20 cellular contexts compared by ENCODE assay signal in genomic region chr3:139518926-139519842, GRCh38. TPM values are rescaled to one million over a fixed set of nuclear protein-coding genes. Genes with fewer than 3 reads are reported as not detected.
DNase-seq lines count a peak whose midpoint lies in the region; ATAC-seq, FAIRE-seq and TF ChIP-seq lines count a peak whose summit lies in the region.
"Had no signal": no experiment of that assay in that cellular context is flagged by ENCODE, and none has a peak within 500 bp of the region (broad histone marks: within the 10 kb centered on the region; RNA-seq: fewer than 3 reads in every experiment).

No MANE protein-coding gene starts in this region.

- H3K36me3 Mint-ChIP-seq in MCF 10A (ENCODE audit: insufficient read depth, unreplicated experiment) (no peaks in the 10 kb centered on the region), mesothelial cell of epicardium (peaks cover 56% of the 10 kb centered on the region), type B pancreatic cell (peaks cover 38% of the 10 kb centered on the region)

- H3K9me3 ChIP-seq in mammary epithelial cell (replicated peaks; ENCODE audit: insufficient read depth, low read length) (no peaks in the 10 kb centered on the region), HAP-1 (no peaks in the 10 kb centered on the region)
- H3K9me3 ChIP-seq: SJSA1 had no signal

- peak overlapping the region; percentile 5 for H2AFZ ChIP-seq in mammary epithelial cell (ENCODE audit: low read depth, low read length)

- H3K4me1 ChIP-seq in mammary epithelial cell (ENCODE audit: insufficient read depth, low read length) (no peaks in the 10 kb centered on the region), HAP-1 (no peaks in the 10 kb centered on the region)

- FAIRE-seq in bronchial epithelial cell (lab: Jason Lieb, UNC), result peak; percentile 28
- FAIRE-seq: GM19239, HTR-8/SVneo, RCC 7860 had no signal

- no peaks in the 10 kb centered on the region for H3K27me3 ChIP-seq in mammary epithelial cell (ENCODE audit: insufficient read depth, low read length)
- H3K27me3 ChIP-seq in bronchial epithelial cell (ENCODE audit: control insufficient read depth, insufficient read depth, low read length), result no peaks in the 10 kb centered on the region
- no peaks in the 10 kb centered on the region for H3K27me3 ChIP-seq in HAP-1 (ENCODE audit: low read depth)
- H3K27me3 ChIP-seq: SJSA1 had no signal

- no peak overlapping the region for H3K4me3 ChIP-seq in mammary epithelial cell (replicated peaks in 1 of 3; ENCODE audit: insufficient read depth in 1 of 3, low read depth in 2 of 3, low read length in 3 of 3)
- H3K4me3 ChIP-seq in bronchial epithelial cell (ENCODE audit: low read depth, low read length), result no peak overlapping the region
- H3K4me3 ChIP-seq in HAP-1, result no peak overlapping the region
- H3K4me3 ChIP-seq: SJSA1 had no signal

- H3K27ac Mint-ChIP-seq in MCF 10A (ENCODE audit: low read depth, unreplicated experiment), result no peak overlapping the region
- H3K27ac Mint-ChIP-seq in mesothelial cell of epicardium, result peak overlapping the region; percentile 70
- no peak overlapping the region for H3K27ac Mint-ChIP-seq in type B pancreatic cell

- H3K9me3 Mint-ChIP-seq in MCF 10A (ENCODE audit: unreplicated experiment) (no peaks in the 10 kb centered on the region), mesothelial cell of epicardium (no peaks in the 10 kb centered on the region), type B pancreatic cell (no peaks in the 10 kb centered on the region)

- H3K27me3 Mint-ChIP-seq in MCF 10A (ENCODE audit: insufficient read depth, unreplicated experiment) (no peaks in the 10 kb centered on the region), mesothelial cell of epicardium (ENCODE audit: low read depth) (no peaks in the 10 kb centered on the region), type B pancreatic cell (no peaks in the 10 kb centered on the region)

- no peaks in the 10 kb centered on the region for H3K36me3 ChIP-seq in mammary epithelial cell (ENCODE audit: insufficient read depth, low read length)
- H3K36me3 ChIP-seq in bronchial epithelial cell (ENCODE audit: control insufficient read depth, insufficient read depth, low read length), result no peaks in the 10 kb centered on the region
- no peaks in the 10 kb centered on the region for H3K36me3 ChIP-seq in HAP-1 (replicated peaks)
- H3K36me3 ChIP-seq: SJSA1 had no signal

- ATAC-seq in GM21717 (IDR thresholded peaks at IDR 0.05; ENCODE audit: unreplicated experiment), result no peak

- H4K20me1 ChIP-seq in mammary epithelial cell (ENCODE audit: insufficient read depth, low read length), result no peaks in the 10 kb centered on the region

- H3K27ac ChIP-seq in mammary epithelial cell (ENCODE audit: insufficient read depth, low read depth, low read length), result no peak overlapping the region
- H3K27ac ChIP-seq: KMS-11, SJSA1 had no signal

- H3K4me3 Mint-ChIP-seq in MCF 10A (ENCODE audit: unreplicated experiment), result no peak overlapping the region
- no peak overlapping the region for H3K4me3 Mint-ChIP-seq in mesothelial cell of epicardium
- H3K4me3 Mint-ChIP-seq in type B pancreatic cell, result no peak overlapping the region
- H3K4me3 Mint-ChIP-seq: H9 had no signal

- H3K79me2 ChIP-seq in mammary epithelial cell (ENCODE audit: insufficient read depth, low read length), result no peaks in the 10 kb centered on the region

- no peak overlapping the region for H3K4me2 ChIP-seq in mammary epithelial cell (ENCODE audit: insufficient read depth, low read depth, low read length)
- H3K4me2 ChIP-seq: KMS-11 had no signal

- H3K9ac ChIP-seq in mammary epithelial cell (ENCODE audit: insufficient read depth, low read length), result no peak overlapping the region
- H3K9ac ChIP-seq: KMS-11 had no signal

- intact Hi-C loops in mammary epithelial cell (cut with micrococcal nuclease), result no loop called here
- intact Hi-C loops in MCF 10A (cut with micrococcal nuclease), result no loop called here

- WGBS in mammary epithelial cell (ENCODE audit: low coverage, missing lambda C conversion rate), result 90% methylated on average over 9 of the region's 9 CpGs

- in situ Hi-C loops in mammary epithelial cell (cut with MboI; ENCODE audit: low sequenced_read_pairs in 2 of 2) (no loop called here), HAP-1 (cut with MboI; ENCODE audit: low sequenced_read_pairs) (no loop called here)

- no peak for DNase-seq in mammary epithelial cell
- no peak for DNase-seq in MCF 10A (ENCODE audit: unreplicated experiment)
- DNase-seq in bronchial epithelial cell (ENCODE audit: low read depth), result no peak
- no peak for DNase-seq in mesothelial cell of epicardium (ENCODE audit: low spot score in 2 of 2, unreplicated experiment in 2 of 2)
- peak; percentile 48 for DNase-seq in type B pancreatic cell (ENCODE audit: extremely low spot score, unreplicated experiment)
- no peak for DNase-seq in HAP-1 (ENCODE audit: low spot score in 2 of 2)
- no peak for DNase-seq in cerebellar nuclear complex (lab: John Stamatoyannopoulos, UW)
- DNase-seq: DMS79, NCI-H1694, NCI-H2171, NCI-H524 treated with DMSO at 0.1 percent for 48 hours had no signal

- TF ChIP-seq CTCF in mammary epithelial cell (conservative IDR thresholded peaks at IDR 0.05 in 1 of 2, IDR thresholded peaks at IDR 0.05 in 1 of 2; ENCODE audit: extremely low read depth in 1 of 2, insufficient read depth in 1 of 2, low read depth in 1 of 2, low read length in 2 of 2) (no peak), MCF 10A (IDR thresholded peaks at IDR 0.05; ENCODE audit: unreplicated experiment) (no peak), bronchial epithelial cell (IDR thresholded peaks at IDR 0.05; ENCODE audit: insufficient read depth, low read length, severe bottlenecking) (no peak), mesothelial cell of epicardium (IDR thresholded peaks at IDR 0.05; ENCODE audit: unreplicated experiment) (no peak), type B pancreatic cell (conservative IDR thresholded peaks at IDR 0.05) (no peak)

- H3K4me1 Mint-ChIP-seq in MCF 10A (ENCODE audit: insufficient read depth, unreplicated experiment) (no peaks in the 10 kb centered on the region), mesothelial cell of epicardium (peaks cover 22% of the 10 kb centered on the region), type B pancreatic cell (ENCODE audit: unreplicated experiment) (peaks cover 16% of the 10 kb centered on the region)

- CTCF ChIA-PET in mammary epithelial cell (lab: Charles Lee; ENCODE audit: low non-redundant PET) (no interaction called here), MCF 10A (lab: Yijun Ruan, JAX) (interaction anchor here (0.6 to 2.1 kb wide), 5 partner anchors 52 to 1275 kb away, joined by 3 to 6 read pairs (median 5); no protein-coding TSS in a partner anchor)

- BruUV-seq in mammary epithelial cell (replicated peaks; lab: Mats Ljungman, UMichigan), result no TSS peak
- BruUV-seq in MCF 10A (replicated peaks; lab: Mats Ljungman, UMichigan), result no TSS peak

- dilution Hi-C loops in mammary epithelial cell (cut with HindIII; ENCODE audit: low sequenced_read_pairs), result no loop called here

- POLR2A ChIA-PET in MCF 10A (lab: Yijun Ruan, JAX), result no interaction called here

RNA-seq across cellular contexts. Expression of gene RBP1, which starts 20.4 kb away (rescaled TPM):
- total RNA-seq in mammary epithelial cell (10 to 100 TPM; 58.7 to 60.6 TPM), MCF 10A (2022) (not detected in 2 replicates), bronchial epithelial cell (69.5 and 187 TPM in 2 replicates), mesothelial cell of epicardium (683 to 700 TPM (median 691 TPM) in 3 replicates), type B pancreatic cell (ENCODE audit: low replicate concordance) (139 and 307 TPM in 2 replicates)
- 24.5 TPM for polyA plus RNA-seq in mammary epithelial cell
- 3.6 TPM for polyA minus RNA-seq in mammary epithelial cell

RNA-seq across cellular contexts. Expression of gene RBP2, which starts 42.9 kb away (rescaled TPM):
- total RNA-seq in mammary epithelial cell (not detected), MCF 10A (2022) (not detected in 2 replicates), bronchial epithelial cell (not detected in 2 replicates), mesothelial cell of epicardium (not detected in 3 replicates), type B pancreatic cell (ENCODE audit: low replicate concordance) (25.3 and 95.9 TPM in 2 replicates)
- polyA plus RNA-seq in mammary epithelial cell, result not detected
- polyA minus RNA-seq in mammary epithelial cell, result not detected
- total RNA-seq: A172, H9, SJSA1 had no signal
- polyA plus RNA-seq: AG04450 had no signal

Comparison
In these comparisons a context has a peak if more than half of its experiments do, and no peak if none do; other contexts are left out.
1. RNA of gene RBP1, which starts 20.4 kb away (total RNA-seq): 683 to 700 TPM in mesothelial cell of epicardium, 139 to 307 TPM in type B pancreatic cell, 69.5 to 187 TPM in bronchial epithelial cell and 58.7 to 60.6 TPM in mammary epithelial cell; not detected in MCF 10A; every median in the first group is over 10 times any median in the second.
2. RNA of gene RBP2, which starts 42.9 kb away (total RNA-seq): 25.3 to 95.9 TPM in type B pancreatic cell; not detected in mammary epithelial cell, not detected in MCF 10A, not detected in bronchial epithelial cell and not detected in mesothelial cell of epicardium; every median in the first group is over 10 times any median in the second.